ENCODE assay signal across 18 cellular contexts in genomic region chr11:86497310-86497709, GRCh38.
DNase-seq lines count a peak whose midpoint lies in the region; ATAC-seq, FAIRE-seq and TF ChIP-seq lines count a peak whose summit lies in the region.
"Had no signal": no experiment of that assay in that cellular context is flagged by ENCODE, and none has a peak within 500 bp of the region (broad histone marks: within the 10 kb centered on the region; RNA-seq: fewer than 3 reads in every experiment).

No MANE protein-coding gene starts in this region.

- H3K36me3 Mint-ChIP-seq in astrocyte (ENCODE audit: low read depth, unreplicated experiment): peaks cover 17% of the 10 kb centered on the region
- H3K36me3 Mint-ChIP-seq: CD4-positive, alpha-beta memory T cell had no signal

- H3K9me3 ChIP-seq in astrocyte (ENCODE audit: insufficient read depth, low read depth, low read length): no peaks in the 10 kb centered on the region
- no peaks in the 10 kb centered on the region for H3K9me3 ChIP-seq in tibial artery
- 0 out of 2 replicates have a peak, but pooled peaks cover 2% of the 10 kb centered on the region for H3K9me3 ChIP-seq in SJCRH30 (replicated peaks)
- no peaks in the 10 kb centered on the region for H3K9me3 ChIP-seq in left lung
- H3K9me3 ChIP-seq: prostate gland had no signal

- peak; percentile 52 for DNase-seq in HT1080 (ENCODE audit: low read depth)
- peak; percentile 82 for DNase-seq in astrocyte (ENCODE audit: low read depth)
- DNase-seq in iris pigment epithelial cell (ENCODE audit: low read depth): peak; percentile 74
- DNase-seq in tibial artery: no peak
- DNase-seq in SJCRH30: no peak
- no peak for DNase-seq in left lung
- DNase-seq in H7: no peak
- DNase-seq in activated naive CD4-positive, alpha-beta T cell treated with Interleukin-2 at 50 U/mL for 16 hours: no peak
- DNase-seq: activated B cell treated with CpG ODN at 0.5 μM for 24 hours; activated effector memory CD4-positive, alpha-beta T cell treated with anti-CD3 and anti-CD28 coated beads, Interleukin-2, amount 50 U/mL, for 16 hours; CD4-positive, alpha-beta memory T cell; kidney; NCI-H187; NCI-H524 treated with DMSO at 0.1 percent for 48 hours had no signal

- FAIRE-seq in astrocyte (lab: Jason Lieb, UNC): no peak
- FAIRE-seq: GM12891, kidney had no signal

- peak overlapping the region; percentile 30 for H3K4me2 ChIP-seq in astrocyte (ENCODE audit: low read length)

- peaks cover 13% of the 10 kb centered on the region for H3K4me1 Mint-ChIP-seq in astrocyte (ENCODE audit: low read depth, unreplicated experiment)
- H3K4me1 Mint-ChIP-seq: activated B cell treated with CpG ODN at 0.5 μM for 24 hours; CD4-positive, alpha-beta memory T cell had no signal

- H3K79me2 ChIP-seq in astrocyte (ENCODE audit: insufficient read depth, low read length): no peaks in the 10 kb centered on the region

- no peak overlapping the region for H2AFZ ChIP-seq in astrocyte (ENCODE audit: low read depth, low read length)

- no peaks in the 10 kb centered on the region for H3K27me3 Mint-ChIP-seq in astrocyte (ENCODE audit: low read depth, unreplicated experiment)

- intact Hi-C loops in tibial artery (cut with DNase I; ENCODE audit: low total_unique reads) (no loop called here), left lung (cut with DNase I) (no loop called here)

- H3K36me3 ChIP-seq in astrocyte (ENCODE audit: insufficient read depth, low read length): no peaks in the 10 kb centered on the region
- H3K36me3 ChIP-seq in tibial artery: peaks cover 0 to 7% (median 2%) of the 10 kb centered on the region in 3 donors
- no peaks in the 10 kb centered on the region for H3K36me3 ChIP-seq in SJCRH30
- H3K36me3 ChIP-seq in left lung: no peaks in the 10 kb centered on the region
- H3K36me3 ChIP-seq in H7 (replicated peaks; ENCODE audit: control insufficient read depth, insufficient read depth, low read length): no peaks in the 10 kb centered on the region
- H3K36me3 ChIP-seq: cardiac muscle cell, prostate gland had no signal

- H4K20me1 ChIP-seq in astrocyte (ENCODE audit: insufficient read depth, low read length): no peaks in the 10 kb centered on the region

- TF ChIP-seq CTCF in astrocyte (IDR thresholded peaks at IDR 0.05; ENCODE audit: insufficient read depth, low read depth, low read length) (no peak), tibial artery (IDR thresholded peaks at IDR 0.05) (no peak), left lung (IDR thresholded peaks at IDR 0.05) (no peak)

- no peaks in the 10 kb centered on the region for H3K9me3 Mint-ChIP-seq in astrocyte (ENCODE audit: unreplicated experiment)
- H3K9me3 Mint-ChIP-seq: activated B cell treated with CpG ODN at 0.5 μM for 24 hours; CD4-positive, alpha-beta memory T cell had no signal

- H3K4me1 ChIP-seq in astrocyte (ENCODE audit: insufficient read depth, low read length) (peaks cover 11% of the 10 kb centered on the region), tibial artery (peaks cover 0 to 26% (median 17%) of the 10 kb centered on the region in 4 donors), SJCRH30 (peaks cover 7% of the 10 kb centered on the region; the same call in 1 of the 2 replicates), left lung (no peaks in the 10 kb centered on the region)
- H3K4me1 ChIP-seq: prostate gland had no signal

- H3K27ac ChIP-seq in astrocyte (ENCODE audit: low read depth, low read length) (no peak overlapping the region), tibial artery (peak overlapping the region; percentile 27 to 53), SJCRH30 (no peak overlapping the region), left lung (no peak overlapping the region)
- H3K27ac ChIP-seq: cardiac muscle cell, HL-60, prostate gland had no signal

- ATAC-seq in left lung: no peak

- peak overlapping the region; percentile 8 for H3K4me3 Mint-ChIP-seq in astrocyte (ENCODE audit: unreplicated experiment)
- H3K4me3 Mint-ChIP-seq: activated B cell treated with CpG ODN at 0.5 μM for 24 hours; CD4-positive, alpha-beta memory T cell had no signal

- no peak overlapping the region for H3K4me3 ChIP-seq in astrocyte (ENCODE audit: insufficient read depth, low read depth, low read length)
- no peak overlapping the region for H3K4me3 ChIP-seq in tibial artery
- no peak overlapping the region for H3K4me3 ChIP-seq in SJCRH30
- no peak overlapping the region for H3K4me3 ChIP-seq in left lung
- H3K4me3 ChIP-seq in H7 (ENCODE audit: insufficient read depth, low read depth, low read length): no peak overlapping the region
- H3K4me3 ChIP-seq: cardiac muscle cell, prostate gland had no signal

- H3K27me3 ChIP-seq in astrocyte (ENCODE audit: insufficient read depth, low read length) (no peaks in the 10 kb centered on the region), tibial artery (no peaks in the 10 kb centered on the region), SJCRH30 (no peaks in the 10 kb centered on the region), left lung (no peaks in the 10 kb centered on the region), H7 (ENCODE audit: control insufficient read depth, insufficient read depth, low read length) (no peaks in the 10 kb centered on the region)
- H3K27me3 ChIP-seq: cardiac muscle cell had no signal

- no peak overlapping the region for H3K9ac ChIP-seq in astrocyte (ENCODE audit: low read length)

- H3K27ac Mint-ChIP-seq in astrocyte (ENCODE audit: unreplicated experiment): peak overlapping the region; percentile 72
- H3K27ac Mint-ChIP-seq: activated B cell treated with CpG ODN at 0.5 μM for 24 hours; CD4-positive, alpha-beta memory T cell had no signal

Comparison
In these comparisons a context has a peak if more than half of its experiments do, and no peak if none do; other contexts are left out.
1. DNase-seq: peak in HT1080 (single experiment), astrocyte (single experiment) and iris pigment epithelial cell (single experiment); none in tibial artery (0 of 2), SJCRH30 (0 of 2), left lung (0 of 2), H7 (single experiment) and activated naive CD4-positive, alpha-beta T cell treated with Interleukin-2 at 50 U/mL for 16 hours (single experiment).
2. H3K27ac ChIP-seq: peak in tibial artery (2 of 2); none in astrocyte (single experiment), SJCRH30 (single experiment) and left lung (0 of 2).